In genomic region chr1:154838473-154838872, GRCh38 we compare ENCODE assay signal across 17 cellular contexts. TPM values are rescaled to one million over a fixed set of nuclear protein-coding genes. Genes with fewer than 3 reads are reported as not detected.
DNase-seq lines count a peak whose midpoint lies in the region; ATAC-seq, FAIRE-seq and TF ChIP-seq lines count a peak whose summit lies in the region.
"Had no signal": no experiment of that assay in that cellular context is flagged by ENCODE, and none has a peak within 500 bp of the region (broad histone marks: within the 10 kb centered on the region; RNA-seq: fewer than 3 reads in every experiment).

No MANE protein-coding gene starts in this region.

- CTCF ChIA-PET in HepG2 (lab: Yijun Ruan, JAX; ENCODE audit: low intra/inter-chr PET ratio, low total read pairs) = no interaction called here

- H3K4me3 ChIP-seq in SJCRH30 = no peak overlapping the region
- H3K4me3 ChIP-seq in mesenchymal stem cell (ENCODE audit: insufficient read depth in 1 of 2, low read depth in 1 of 2, low read length in 2 of 2) = no peak overlapping the region
- H3K4me3 ChIP-seq in gastrocnemius medialis = no peak overlapping the region
- no peak overlapping the region for H3K4me3 ChIP-seq in HepG2 (replicated peaks in 1 of 3; ENCODE audit: insufficient read depth in 1 of 3, low read depth in 2 of 3, low read length in 3 of 3)
- no peak overlapping the region for H3K4me3 ChIP-seq in mesendoderm (ENCODE audit: low read length)
- H3K4me3 ChIP-seq: GM12878, K562 had no signal

- in situ Hi-C loops in gastrocnemius medialis (cut with MboI; ENCODE audit: low sequenced_read_pairs in 4 of 4) (no loop called here), HepG2 (cut with HindIII; ENCODE audit: extremely low pct_ligation_motif_present, low pct_unique_long_range_greater_than_20kb) (no loop called here)

- POLR2A ChIA-PET in HepG2 (lab: Yijun Ruan, JAX) = no interaction called here

- H3K27ac ChIP-seq in SJCRH30 (peak overlapping the region; percentile 75), mesenchymal stem cell (ENCODE audit: low read length, poor library complexity, severe bottlenecking) (no peak overlapping the region), gastrocnemius medialis (peak overlapping the region; percentile 42 to 68 (median 64)), HepG2 (ENCODE audit: extremely low read length, insufficient read depth, low read length) (no peak overlapping the region), mesendoderm (ENCODE audit: low read depth, low read length) (no peak overlapping the region)
- H3K27ac ChIP-seq: 22Rv1 had no signal

- no peaks in the 10 kb centered on the region for H4K20me1 ChIP-seq in HepG2 (ENCODE audit: insufficient read depth, low read length)

- H2BK5ac ChIP-seq in mesenchymal stem cell (ENCODE audit: low read depth, low read length, poor library complexity, severe bottlenecking) = no peak overlapping the region
- no peak overlapping the region for H2BK5ac ChIP-seq in mesendoderm (ENCODE audit: low read length)

- no peak for TF ChIP-seq CTCF in gastrocnemius medialis (IDR thresholded peaks at IDR 0.05 in 4 of 5, conservative IDR thresholded peaks at IDR 0.05 in 1 of 5)
- no peak for TF ChIP-seq CTCF in HepG2 (CRISPR knock-in tag; IDR thresholded peaks at IDR 0.05)

- no TSS peak for BruUV-seq in HepG2 (replicated peaks; lab: Mats Ljungman, UMichigan)

- H3K4ac ChIP-seq in mesenchymal stem cell (ENCODE audit: low read depth in 1 of 2, low read length in 2 of 2) = peak overlapping the region; percentile 3 to 79
- no peak overlapping the region for H3K4ac ChIP-seq in mesendoderm (ENCODE audit: low read depth, low read length)

- H3K79me1 ChIP-seq in mesenchymal stem cell (replicated peaks; ENCODE audit: low read length, poor library complexity, severe bottlenecking) (no peaks in the 10 kb centered on the region), mesendoderm (ENCODE audit: low read length) (no peaks in the 10 kb centered on the region)

- H3K9me3 ChIP-seq in SJCRH30 (replicated peaks) = no peaks in the 10 kb centered on the region
- H3K9me3 ChIP-seq in mesenchymal stem cell (ENCODE audit: control insufficient read depth, low read length) = no peaks in the 10 kb centered on the region
- no peaks in the 10 kb centered on the region for H3K9me3 ChIP-seq in gastrocnemius medialis
- H3K9me3 ChIP-seq in HepG2 (ENCODE audit: low read length) = no peaks in the 10 kb centered on the region
- H3K9me3 ChIP-seq: BE2C had no signal

- DNase-seq in NCI-H524 (lab: John Stamatoyannopoulos, UW) = peak; percentile 51 to 62
- no peak for DNase-seq in NCI-H524 treated with DMSO at 0.1 percent for 48 hours (lab: John Stamatoyannopoulos, UW)
- DNase-seq in SJCRH30 = no peak
- DNase-seq in mesenchymal stem cell = no peak
- no peak for DNase-seq in gastrocnemius medialis
- no peak for DNase-seq in HepG2 (ENCODE audit: low spot score)
- DNase-seq in mesendoderm = no peak
- DNase-seq: CD4-positive, alpha-beta memory T cell; GF-D8; GOT3; NCI-H1105 treated with DMSO at 0.1 percent for 48 hours had no signal

- H2AK5ac ChIP-seq in mesenchymal stem cell (ENCODE audit: low read length, severe bottlenecking) = no peak overlapping the region
- no peak overlapping the region for H2AK5ac ChIP-seq in mesendoderm (ENCODE audit: low read length)

- H2AFZ ChIP-seq in mesenchymal stem cell (ENCODE audit: low read depth, low read length) (no peak overlapping the region), HepG2 (ENCODE audit: low read length) (no peak overlapping the region)

- peaks cover 61% of the 10 kb centered on the region for H3K4me1 ChIP-seq in SJCRH30
- peaks cover 3% of the 10 kb centered on the region for H3K4me1 ChIP-seq in mesenchymal stem cell (ENCODE audit: control insufficient read depth, insufficient read depth, low read depth, low read length)
- peaks cover 49% of the 10 kb centered on the region in 2 donors for H3K4me1 ChIP-seq in gastrocnemius medialis
- H3K4me1 ChIP-seq in HepG2 (ENCODE audit: insufficient read depth, low read length) = no peaks in the 10 kb centered on the region
- no peaks in the 10 kb centered on the region for H3K4me1 ChIP-seq in mesendoderm (ENCODE audit: control insufficient read depth, low read depth, low read length)

- H3K23ac ChIP-seq in mesenchymal stem cell (ENCODE audit: low read length in 2 of 2) (no peak overlapping the region), mesendoderm (ENCODE audit: low read length) (no peak overlapping the region)

- no peaks in the 10 kb centered on the region for H3K27me3 ChIP-seq in SJCRH30
- H3K27me3 ChIP-seq in mesenchymal stem cell (ENCODE audit: control insufficient read depth in 1 of 2, insufficient read depth in 1 of 2, low read length in 2 of 2) = peaks cover 44 to 73% of the 10 kb centered on the region in 2 experiments
- no peaks in the 10 kb centered on the region for H3K27me3 ChIP-seq in gastrocnemius medialis
- peaks cover 15 to 78% of the 10 kb centered on the region in 2 experiments for H3K27me3 ChIP-seq in HepG2 (ENCODE audit: control insufficient read depth in 1 of 2, insufficient read depth in 2 of 2, low read length in 2 of 2)
- no peaks in the 10 kb centered on the region for H3K27me3 ChIP-seq in mesendoderm (ENCODE audit: insufficient read depth, low read length, poor library complexity)
- H3K27me3 ChIP-seq: BE2C had no signal

- H3K79me2 ChIP-seq in HepG2 (ENCODE audit: insufficient read depth, low read length) (no peaks in the 10 kb centered on the region), mesendoderm (ENCODE audit: control insufficient read depth, insufficient read depth, low read length) (no peaks in the 10 kb centered on the region)

- H4K5ac ChIP-seq in mesendoderm (ENCODE audit: low read length) = no peak overlapping the region

- peak overlapping the region; percentile 37 to 78 for H2BK12ac ChIP-seq in mesenchymal stem cell (ENCODE audit: low read length in 2 of 2)

- intact Hi-C loops in gastrocnemius medialis (cut with DNase I; ENCODE audit: low total_unique reads) (loop anchor here (1.0 kb wide), 1 partner anchor 23 kb away; no protein-coding TSS in a partner anchor), HepG2 (cut with micrococcal nuclease; ENCODE audit: unreplicated experiment) (no loop called here)

- H4K8ac ChIP-seq in mesenchymal stem cell (ENCODE audit: low read length) (peak overlapping the region; percentile 62), mesendoderm (ENCODE audit: low read depth, low read length) (no peak overlapping the region)

- no peak overlapping the region for H3K14ac ChIP-seq in mesenchymal stem cell (ENCODE audit: low read length in 2 of 2)

- H3K9ac ChIP-seq in mesenchymal stem cell (ENCODE audit: low read length) (no peak overlapping the region), HepG2 (ENCODE audit: insufficient read depth, low read depth, low read length) (no peak overlapping the region), mesendoderm (ENCODE audit: low read length) (no peak overlapping the region)

- ATAC-seq in gastrocnemius medialis = no peak
- no peak for ATAC-seq in HepG2
- ATAC-seq in HG03025 (IDR thresholded peaks at IDR 0.05; ENCODE audit: low FRiP score, unreplicated experiment) = no peak
- ATAC-seq: K562, Panc1 had no signal

- TF ChIP-seq RAD21 in HepG2 (CRISPR knock-in tag; IDR thresholded peaks at IDR 0.05) = no peak

- TF ChIP-seq EP300 in HepG2 (IDR thresholded peaks at IDR 0.05; ENCODE audit: low read depth in 2 of 2, low read length in 2 of 2) (no peak), HepG2 (CRISPR knock-in tag; IDR thresholded peaks at IDR 0.05; ENCODE audit: borderline replicate concordance) (no peak)

- TF ChIP-seq POLR2A in gastrocnemius medialis (IDR thresholded peaks at IDR 0.05) = no peak
- TF ChIP-seq POLR2A in HepG2 (IDR thresholded peaks at IDR 0.05; ENCODE audit: insufficient read depth in 1 of 2, low read depth in 2 of 2, low read length in 2 of 2) = no peak

- H2BK15ac ChIP-seq in mesenchymal stem cell (ENCODE audit: low read depth, poor library complexity, severe bottlenecking) (no peak overlapping the region), mesendoderm (replicated peaks; ENCODE audit: low read depth) (no peak overlapping the region)

- H3K4me2 ChIP-seq in mesenchymal stem cell (ENCODE audit: low read length, poor library complexity, severe bottlenecking) (no peak overlapping the region), HepG2 (ENCODE audit: low read depth, low read length) (no peak overlapping the region), mesendoderm (ENCODE audit: low read length) (no peak overlapping the region)

- WGBS in mesenchymal stem cell = 84% methylated on average over 9 of the region's 11 CpGs
- WGBS in HepG2 (ENCODE audit: low lambda C conversion rate) = 33% methylated on average over 11 of the region's 11 CpGs
- WGBS in mesendoderm (ENCODE audit: extremely low coverage, insufficient coverage, low lambda C conversion rate) = no CpG with 5 or more reads among the region's 11 CpGs

- peak overlapping the region; percentile 45 for H2BK120ac ChIP-seq in mesenchymal stem cell (ENCODE audit: low read depth, low read length)
- no peak overlapping the region for H2BK120ac ChIP-seq in mesendoderm (ENCODE audit: low read depth, low read length)

- no peaks in the 10 kb centered on the region for H3K36me3 ChIP-seq in SJCRH30
- H3K36me3 ChIP-seq in mesenchymal stem cell (ENCODE audit: control insufficient read depth in 1 of 2, insufficient read depth in 2 of 2, low read depth in 1 of 2, low read length in 2 of 2) = no peaks in the 10 kb centered on the region
- no peaks in the 10 kb centered on the region for H3K36me3 ChIP-seq in gastrocnemius medialis
- no peaks in the 10 kb centered on the region for H3K36me3 ChIP-seq in HepG2 (replicated peaks in 1 of 2; ENCODE audit: control insufficient read depth in 1 of 2, insufficient read depth in 2 of 2, low read length in 2 of 2)
- H3K36me3 ChIP-seq in mesendoderm (ENCODE audit: control insufficient read depth, insufficient read depth, low read length) = no peaks in the 10 kb centered on the region
- H3K36me3 ChIP-seq: BE2C had no signal

- H4K91ac ChIP-seq in mesenchymal stem cell (ENCODE audit: low read length) = peak overlapping the region; percentile 78

- H3K18ac ChIP-seq in mesenchymal stem cell (ENCODE audit: low read depth in 1 of 2, low read length in 2 of 2) = peak overlapping the region; percentile 7 to 89
- H3K18ac ChIP-seq in mesendoderm (ENCODE audit: low read length) = no peak overlapping the region

- H3K56ac ChIP-seq in mesendoderm (ENCODE audit: low read length) = no peak overlapping the region

- FAIRE-seq in HepG2 (lab: Jason Lieb, UNC) = no peak
- FAIRE-seq: K562 had no signal

RNA-seq across cellular contexts. Expression of gene KCNN3, which starts 31.6 kb away (rescaled TPM):
- 27.7 and 29.3 TPM in 2 replicates for total RNA-seq in SJCRH30 (2014; rRNA removed; shearing (Covaris generic))
- polyA plus RNA-seq in mesenchymal stem cell (2013, experiment 1 of 2) = 0.81 TPM
- 0.75 TPM for polyA plus RNA-seq in mesenchymal stem cell (2013, experiment 2 of 2)
- 10 to 100 TPM in 3 of 4 donors, 1 to 10 TPM in 1; 5.0 to 30.0 (median 20.8) TPM for total RNA-seq in gastrocnemius medialis
- not detected in 2 replicates for total RNA-seq in HepG2 (2016; rRNA removed; fragmentation: Illumina TruSeq; extraction: Trizol)
- not detected in 2 replicates for total RNA-seq in HepG2 (2016; cell fraction: cytosol; rRNA removed; fragmentation: Illumina TruSeq; extraction: Trizol; ENCODE audit: low read depth)
- not detected in 2 replicates for total RNA-seq in HepG2 (2016; cell fraction: insoluble cytoplasmic fraction; rRNA removed; fragmentation: Illumina TruSeq; extraction: Trizol)
- not detected in 2 replicates for total RNA-seq in HepG2 (2016; cell fraction: membrane; rRNA removed; fragmentation: Illumina TruSeq; extraction: Trizol)
- not detected in 2 replicates for total RNA-seq in HepG2 (2016; cell fraction: nucleus; rRNA removed; fragmentation: Illumina TruSeq; extraction: Trizol)
- polyA plus RNA-seq in HepG2 (2011; rRNA removed) = 0.01 TPM in 1 of 2 replicates, not detected in the other
- 0.04 TPM in 1 of 2 replicates, not detected in the other for polyA plus RNA-seq in HepG2 (2011; cell fraction: cytosol; rRNA removed)
- 0.03 TPM in 1 of 2 replicates, not detected in the other for polyA plus RNA-seq in HepG2 (2011; cell fraction: nucleus; rRNA removed)
- not detected in 2 replicates for polyA plus RNA-seq in HepG2 (2012)
- not detected in 2 replicates for polyA plus RNA-seq in HepG2 (2016; cell fraction: cytosol; fragmentation: Illumina TruSeq; extraction: Trizol; ENCODE audit: low read depth)
- not detected in 2 replicates for polyA plus RNA-seq in HepG2 (2016; cell fraction: insoluble cytoplasmic fraction; fragmentation: Illumina TruSeq; extraction: Trizol; ENCODE audit: low read depth)
- polyA plus RNA-seq in HepG2 (2016; cell fraction: membrane; fragmentation: Illumina TruSeq; extraction: Trizol; ENCODE audit: low read depth) = not detected in 2 replicates
- polyA plus RNA-seq in HepG2 (2016; cell fraction: nucleus; fragmentation: Illumina TruSeq; extraction: Trizol; ENCODE audit: insufficient read depth, low read depth) = not detected in 2 replicates
- polyA minus RNA-seq in HepG2 (2011; rRNA and poly(A)+ RNA removed; ENCODE audit: low replicate concordance) = not detected in 2 replicates
- polyA minus RNA-seq in HepG2 (2011; cell fraction: cytosol; rRNA and poly(A)+ RNA removed) = not detected in 2 replicates
- polyA minus RNA-seq in HepG2 (2011; cell fraction: nucleus; rRNA and poly(A)+ RNA removed) = not detected in 2 replicates
- 0.28 TPM for polyA plus RNA-seq in mesendoderm (2013, experiment 1 of 2)
- 0.18 TPM for polyA plus RNA-seq in mesendoderm (2013, experiment 2 of 2)
- polyA plus RNA-seq: CD4-positive, alpha-beta memory T cell had no signal

Comparison
In these comparisons a context has a peak if more than half of its experiments do, and no peak if none do; other contexts are left out.
1. DNase-seq: peak in NCI-H524 (2 of 2); none in NCI-H524 treated with DMSO at 0.1 percent for 48 hours (single experiment), SJCRH30 (0 of 2), mesenchymal stem cell (single experiment), gastrocnemius medialis (0 of 2), HepG2 (single experiment) and mesendoderm (single experiment).
2. H3K27ac ChIP-seq: peak in SJCRH30 (single experiment) and gastrocnemius medialis (4 of 4); none in mesenchymal stem cell (single experiment), HepG2 (single experiment) and mesendoderm (single experiment).
3. RNA of gene KCNN3, which starts 31.6 kb away (total RNA-seq): 27.7 to 29.3 TPM in SJCRH30 and 5.0 to 30.0 TPM in gastrocnemius medialis; not detected in HepG2; every median in the first group is over 4 times any median in the second.